9 cellular contexts compared by ENCODE assay signal in genomic region chr3:69094467-69095205, GRCh38. TPM values are rescaled to one million over a fixed set of nuclear protein-coding genes. Genes with fewer than 3 reads are reported as not detected.
DNase-seq lines count a peak whose midpoint lies in the region; ATAC-seq lines count a peak whose summit lies in the region.
"Had no signal": no experiment of that assay in that cellular context is flagged by ENCODE, and none has a peak within 500 bp of the region (broad histone marks: within the 10 kb centered on the region; RNA-seq: fewer than 3 reads in every experiment).

No MANE protein-coding gene starts in this region.

- H3K4me1 Mint-ChIP-seq in activated naive CD8-positive, alpha-beta T cell treated with anti-CD3 and anti-CD28 coated beads, Interleukin-2, amount 10 ng/mL, durations not matched to agents 7 days and 5 days, result peaks cover 65% of the 10 kb centered on the region

- peaks cover 40% of the 10 kb centered on the region for H3K36me3 Mint-ChIP-seq in activated naive CD8-positive, alpha-beta T cell treated with anti-CD3 and anti-CD28 coated beads, Interleukin-2, amount 10 ng/mL, durations not matched to agents 7 days and 5 days

- DNase-seq in stimulated activated CD4-positive, alpha-beta T cell treated with anti-CD3 and anti-CD28 coated beads, Interleukin-4, amount 100 ng/mL, for 24 hours, result peak; percentile 32
- no peak for DNase-seq in stimulated activated CD4-positive, alpha-beta T cell treated with anti-CD3 and anti-CD28 coated beads, Interleukin-12 subunit alpha, Interleukin-12 subunit beta, amount 100 ng/mL, for 4 hours
- no peak for DNase-seq in activated naive CD8-positive, alpha-beta T cell treated with anti-CD3 and anti-CD28 coated beads, Interleukin-2, amount 10 ng/mL, durations not matched to agents 7 days and 5 days
- DNase-seq in medulla oblongata (ENCODE audit: extremely low spot score) (peak; percentile 79), NCI-H1105 (lab: John Stamatoyannopoulos, UW) (no peak), NCI-H2029 (lab: John Stamatoyannopoulos, UW) (no peak)

- peak overlapping the region; percentile 86 for H3K27ac Mint-ChIP-seq in activated naive CD8-positive, alpha-beta T cell treated with anti-CD3 and anti-CD28 coated beads, Interleukin-2, amount 10 ng/mL, durations not matched to agents 7 days and 5 days

- POLR2A ChIA-PET in activated naive CD8-positive, alpha-beta T cell treated with anti-CD3 and anti-CD28 coated beads, Interleukin-2, amount 10 ng/mL, durations not matched to agents 7 days and 5 days (lab: Charles Lee), result interaction anchor here (0.6 to 4.3 kb wide), 8 partner anchors 9 to 122 kb away, joined by 3 to 63 read pairs (median 4); partner anchors contain the start of genes ARL6IP5, TMF1 and UBA3

- peak overlapping the region; percentile 93 for H3K4me3 Mint-ChIP-seq in activated naive CD8-positive, alpha-beta T cell treated with anti-CD3 and anti-CD28 coated beads, Interleukin-2, amount 10 ng/mL, durations not matched to agents 7 days and 5 days

- no peak for ATAC-seq in activated naive CD8-positive, alpha-beta T cell treated with anti-CD3 and anti-CD28 coated beads, Interleukin-2, amount 10 ng/mL, durations not matched to agents 7 days and 5 days (ENCODE audit: low read depth)
- no peak for ATAC-seq in HG03460 (IDR thresholded peaks at IDR 0.05; ENCODE audit: unreplicated experiment)
- ATAC-seq in HG03025 (IDR thresholded peaks at IDR 0.05; ENCODE audit: low FRiP score, unreplicated experiment), result no peak

- H3K27me3 Mint-ChIP-seq in activated naive CD8-positive, alpha-beta T cell treated with anti-CD3 and anti-CD28 coated beads, Interleukin-2, amount 10 ng/mL, durations not matched to agents 7 days and 5 days, result no peaks in the 10 kb centered on the region

- H3K9me3 Mint-ChIP-seq in activated naive CD8-positive, alpha-beta T cell treated with anti-CD3 and anti-CD28 coated beads, Interleukin-2, amount 10 ng/mL, durations not matched to agents 7 days and 5 days, result no peaks in the 10 kb centered on the region

RNA-seq across cellular contexts. Expression of gene ARL6IP5, which starts 9.9 kb away (rescaled TPM):
- 100 to 1,000 TPM; 147 to 150 TPM for total RNA-seq in activated naive CD8-positive, alpha-beta T cell treated with anti-CD3 and anti-CD28 coated beads, Interleukin-2, amount 10 ng/mL, durations not matched to agents 7 days and 5 days

RNA-seq across cellular contexts. Expression of gene UBA3, which starts 14.5 kb away (rescaled TPM):
- total RNA-seq in activated naive CD8-positive, alpha-beta T cell treated with anti-CD3 and anti-CD28 coated beads, Interleukin-2, amount 10 ng/mL, durations not matched to agents 7 days and 5 days, result 100 to 1,000 TPM in 1 of 2 experiments, 10 to 100 TPM in 1; 91.2 to 102 TPM

RNA-seq across cellular contexts. Expression of gene LMOD3, which starts 27.8 kb away (rescaled TPM):
- not detected for total RNA-seq in activated naive CD8-positive, alpha-beta T cell treated with anti-CD3 and anti-CD28 coated beads, Interleukin-2, amount 10 ng/mL, durations not matched to agents 7 days and 5 days
- total RNA-seq: fibroblast of villous mesenchyme had no signal

RNA-seq across cellular contexts. Expression of gene TMF1, which starts 42.5 kb away (rescaled TPM):
- 10 to 100 TPM; 53.5 to 55.2 TPM for total RNA-seq in activated naive CD8-positive, alpha-beta T cell treated with anti-CD3 and anti-CD28 coated beads, Interleukin-2, amount 10 ng/mL, durations not matched to agents 7 days and 5 days

Comparison
In these comparisons a context has a peak if more than half of its experiments do, and no peak if none do; other contexts are left out.
1. DNase-seq: peak in stimulated activated CD4-positive, alpha-beta T cell treated with anti-CD3 and anti-CD28 coated beads, Interleukin-4, amount 100 ng/mL, for 24 hours (single experiment) and medulla oblongata (single experiment); none in stimulated activated CD4-positive, alpha-beta T cell treated with anti-CD3 and anti-CD28 coated beads, Interleukin-12 subunit alpha, Interleukin-12 subunit beta, amount 100 ng/mL, for 4 hours (single experiment), activated naive CD8-positive, alpha-beta T cell treated with anti-CD3 and anti-CD28 coated beads, Interleukin-2, amount 10 ng/mL, durations not matched to agents 7 days and 5 days (single experiment), NCI-H1105 (single experiment) and NCI-H2029 (single experiment).